23 cellular contexts compared by ENCODE assay signal in the genomic region with DNA sequence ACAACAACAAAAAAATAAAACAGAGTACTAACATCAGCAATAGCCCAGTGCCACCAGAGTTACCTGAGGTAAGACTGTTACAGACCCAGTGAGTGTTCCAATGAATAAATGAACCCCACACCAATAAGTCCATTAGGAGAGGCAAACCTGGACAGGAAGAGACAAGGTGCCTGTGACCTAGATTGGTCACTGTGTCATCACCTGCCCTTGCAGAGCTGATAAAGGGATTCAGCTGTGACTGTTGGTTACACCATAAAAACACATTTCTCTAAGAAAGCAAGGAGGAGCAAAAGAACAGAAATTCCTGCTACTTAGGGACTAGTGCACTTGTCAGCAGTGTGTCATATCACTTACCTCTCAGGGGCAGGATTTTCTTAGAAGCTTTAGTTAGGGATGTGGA. TPM values are rescaled to one million over a fixed set of nuclear protein-coding genes. Genes with fewer than 3 reads are reported as not detected.
DNase-seq lines count a peak whose midpoint lies in the region; ATAC-seq and TF ChIP-seq lines count a peak whose summit lies in the region.
"Had no signal": no experiment of that assay in that cellular context is flagged by ENCODE, and none has a peak within 500 bp of the region (broad histone marks: within the 10 kb centered on the region; RNA-seq: fewer than 3 reads in every experiment).

No MANE protein-coding gene starts in this region.

- H3K27me3 Mint-ChIP-seq in activated T-cell treated with anti-CD3 and anti-CD28 coated beads, Interleukin-2, amount 50 U/mL, for 24 hours, result no peaks in the 10 kb centered on the region
- H3K27me3 Mint-ChIP-seq in effector memory CD8-positive, alpha-beta T cell, result no peaks in the 10 kb centered on the region
- H3K27me3 Mint-ChIP-seq in neural progenitor cell (ENCODE audit: insufficient read depth, low read depth), result peaks cover 3% of the 10 kb centered on the region
- H3K27me3 Mint-ChIP-seq: CD4-positive, alpha-beta memory T cell had no signal

- no peak overlapping the region for H2AFZ ChIP-seq in neural progenitor cell (replicated peaks)
- H2AFZ ChIP-seq: PC-9 had no signal

- no peak overlapping the region for H3K4me2 ChIP-seq in neural progenitor cell
- H3K4me2 ChIP-seq: A549; BLaER1 treated with 17β-estradiol and CSF1 and Interleukin-3, amounts not matched to agents 10 nM and 100 nM; PC-9 had no signal

- no peak for TF ChIP-seq CTCF in neural progenitor cell (IDR thresholded peaks at IDR 0.05)

- no peaks in the 10 kb centered on the region for H3K36me3 ChIP-seq in neural progenitor cell
- H3K36me3 ChIP-seq: BLaER1 treated with 17β-estradiol and CSF1 and Interleukin-3, amounts not matched to agents 10 nM and 100 nM; SJSA1 had no signal

- no peak for DNase-seq in activated T-cell treated with anti-CD3 and anti-CD28 coated beads, Interleukin-2, amount 50 U/mL, for 24 hours
- no peak for DNase-seq in activated T-cell treated with anti-CD3 and anti-CD28 coated beads, Interleukin-2, amount 50 U/mL, for 1 hour
- no peak for DNase-seq in effector memory CD8-positive, alpha-beta T cell
- DNase-seq in neural progenitor cell (ENCODE audit: low spot score) (no peak), left colon (no peak), UCSD-AML1 (lab: John Stamatoyannopoulos, UW; ENCODE audit: unreplicated experiment) (no peak)
- DNase-seq: AML-193; Caco-2; CD4-positive, alpha-beta memory T cell; H7; KG1; MM.1S; NCI-H2029; NCI-H446; NCI-H524 treated with DMSO at 0.1 percent for 48 hours; NCI-H774; PC-9; Right ventricle myocardium superior had no signal

- H3K79me2 ChIP-seq in neural progenitor cell (ENCODE audit: low read depth), result no peaks in the 10 kb centered on the region

- no peak overlapping the region for H3K4me3 Mint-ChIP-seq in activated T-cell treated with anti-CD3 and anti-CD28 coated beads, Interleukin-2, amount 50 U/mL, for 24 hours
- H3K4me3 Mint-ChIP-seq in effector memory CD8-positive, alpha-beta T cell, result no peak overlapping the region
- no peak overlapping the region for H3K4me3 Mint-ChIP-seq in neural progenitor cell
- H3K4me3 Mint-ChIP-seq: CD4-positive, alpha-beta memory T cell had no signal

- H3F3A ChIP-seq in neural progenitor cell (ENCODE audit: low read depth), result no peaks in the 10 kb centered on the region

- no peak overlapping the region for H3K4me3 ChIP-seq in neural progenitor cell
- H3K4me3 ChIP-seq: A549; BLaER1 treated with 17β-estradiol and CSF1 and Interleukin-3, amounts not matched to agents 10 nM and 100 nM; PC-9; SJSA1 had no signal

- no peak overlapping the region for H3K9ac ChIP-seq in neural progenitor cell
- H3K9ac ChIP-seq: BLaER1 treated with 17β-estradiol and CSF1 and Interleukin-3, amounts not matched to agents 10 nM and 100 nM had no signal

- H3K27ac ChIP-seq in neural progenitor cell, result no peak overlapping the region
- H3K27ac ChIP-seq: A549; BLaER1 treated with 17β-estradiol and CSF1 and Interleukin-3, amounts not matched to agents 10 nM and 100 nM; PC-9; SJSA1 had no signal

- H3K4me1 ChIP-seq in neural progenitor cell, result no peaks in the 10 kb centered on the region
- H3K4me1 ChIP-seq: A549, Caco-2, SJSA1 had no signal

- H3K9me3 Mint-ChIP-seq in activated T-cell treated with anti-CD3 and anti-CD28 coated beads, Interleukin-2, amount 50 U/mL, for 24 hours, result peaks cover 17% of the 10 kb centered on the region
- peaks cover 3 to 4% of the 10 kb centered on the region in 2 donors for H3K9me3 Mint-ChIP-seq in effector memory CD8-positive, alpha-beta T cell
- peaks cover 6% of the 10 kb centered on the region for H3K9me3 Mint-ChIP-seq in neural progenitor cell

- H3K9me3 ChIP-seq in neural progenitor cell (ENCODE audit: low read depth), result no peaks in the 10 kb centered on the region
- H3K9me3 ChIP-seq: A549, Caco-2, SJSA1 had no signal

- H3K4me1 Mint-ChIP-seq in activated T-cell treated with anti-CD3 and anti-CD28 coated beads, Interleukin-2, amount 50 U/mL, for 24 hours (ENCODE audit: low read depth), result peaks cover 61% of the 10 kb centered on the region
- peaks cover 40 to 65% of the 10 kb centered on the region in 2 donors for H3K4me1 Mint-ChIP-seq in effector memory CD8-positive, alpha-beta T cell (ENCODE audit: low read depth in 2 of 2)
- no peaks in the 10 kb centered on the region for H3K4me1 Mint-ChIP-seq in neural progenitor cell

- H3K36me3 Mint-ChIP-seq in activated T-cell treated with anti-CD3 and anti-CD28 coated beads, Interleukin-2, amount 50 U/mL, for 24 hours (ENCODE audit: low read depth), result peaks cover 19% of the 10 kb centered on the region
- peaks cover 3% of the 10 kb centered on the region for H3K36me3 Mint-ChIP-seq in effector memory CD8-positive, alpha-beta T cell (ENCODE audit: insufficient read depth)
- no peaks in the 10 kb centered on the region for H3K36me3 Mint-ChIP-seq in neural progenitor cell

- no peaks in the 10 kb centered on the region for H4K20me1 ChIP-seq in neural progenitor cell (ENCODE audit: low read depth)
- H4K20me1 ChIP-seq: BLaER1 treated with 17β-estradiol and CSF1 and Interleukin-3, amounts not matched to agents 10 nM and 100 nM had no signal

- ATAC-seq in effector memory CD8-positive, alpha-beta T cell (replicated peaks), result peak; percentile 37
- ATAC-seq in left colon (no peak), GM19467 (IDR thresholded peaks at IDR 0.05; ENCODE audit: unreplicated experiment) (no peak)
- ATAC-seq: A549 had no signal

- H3K27ac Mint-ChIP-seq in activated T-cell treated with anti-CD3 and anti-CD28 coated beads, Interleukin-2, amount 50 U/mL, for 24 hours, result peak overlapping the region; percentile 33
- H3K27ac Mint-ChIP-seq in effector memory CD8-positive, alpha-beta T cell, result peak overlapping the region; percentile 60 to 81
- peak overlapping the region; percentile 16 for H3K27ac Mint-ChIP-seq in neural progenitor cell

- intact Hi-C loops in left colon (cut with DNase I, micrococcal nuclease), result no loop called here

- H3K27me3 ChIP-seq in neural progenitor cell, result no peaks in the 10 kb centered on the region
- H3K27me3 ChIP-seq: BLaER1 treated with 17β-estradiol and CSF1 and Interleukin-3, amounts not matched to agents 10 nM and 100 nM; SJSA1 had no signal

RNA-seq across cellular contexts. Expression of a gene that starts 37.5 kb away (rescaled TPM):
- 0.71 and 1.5 TPM in 2 replicates for total RNA-seq in neural progenitor cell (ENCODE audit: low replicate concordance)
- 1 to 10 TPM; 2.9 to 3.5 TPM for total RNA-seq in left colon
- total RNA-seq: Caco-2, H7, PC-9, RPMI7951, SJSA1 had no signal

Comparison
In these comparisons a context has a peak if more than half of its experiments do, and no peak if none do; other contexts are left out.
1. H3K27ac Mint-ChIP-seq: peak in every context shown above with its lines; median percentile 70 in effector memory CD8-positive, alpha-beta T cell; 33 in activated T-cell treated with anti-CD3 and anti-CD28 coated beads, Interleukin-2, amount 50 U/mL, for 24 hours; 16 in neural progenitor cell.